23 cellular contexts compared by ENCODE assay signal in the genomic region with DNA sequence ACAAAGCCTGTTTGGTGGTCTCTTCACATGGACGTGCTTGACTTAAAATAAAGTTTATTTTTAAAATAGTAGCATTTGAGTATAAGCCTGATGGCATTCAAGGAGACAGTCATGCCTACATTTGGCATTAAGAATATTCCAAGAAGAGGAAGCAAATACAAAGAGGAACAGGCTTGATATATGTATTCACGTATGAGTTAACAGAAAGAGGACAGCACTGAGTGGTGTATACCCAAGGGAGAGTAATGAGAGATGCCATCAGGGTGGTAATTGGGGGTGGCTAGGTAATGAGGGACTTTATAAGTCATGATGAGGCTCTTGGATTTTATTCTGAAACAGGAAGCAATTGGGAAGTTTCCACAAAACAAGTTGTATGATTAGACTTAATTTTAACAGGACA.
"Had no signal": no experiment of that assay in that cellular context is flagged by ENCODE, and none has a peak within 500 bp of the region (broad histone marks: within the 10 kb centered on the region; RNA-seq: fewer than 3 reads in every experiment).

No MANE protein-coding gene starts in this region.

- DNase-seq: activated CD4-positive, alpha-beta T cell treated with anti-CD3 and anti-CD28 coated beads, Interleukin-2, amount 50 U/mL, for 4 hours; activated CD8-positive, alpha-beta memory T cell treated with anti-CD3 and anti-CD28 coated beads for 24 hours; activated CD8-positive, alpha-beta memory T cell treated with anti-CD3 and anti-CD28 coated beads, Interleukin-2, amount 50 U/mL, for 4 hours; activated naive CD4-positive, alpha-beta T cell; activated T-cell treated with anti-CD3 and anti-CD28 coated beads, Interleukin-2, amount 50 U/mL, for 24 hours; adrenal gland; brain microvascular endothelial cell; caudate nucleus; dermis blood vessel endothelial cell; effector CD8-positive, alpha-beta T cell; foreskin keratinocyte; left colon; mesenchymal stem cell; mucosa of descending colon; nephron progenitor cell; nucleus accumbens; sigmoid colon; stimulated activated CD4-positive, alpha-beta T cell treated with anti-CD3 and anti-CD28 coated beads, Interleukin-2, amount 100 ng/mL, for 48 hours; stimulated activated CD8-positive, alpha-beta memory T cell treated with anti-CD3 and anti-CD28 coated beads, Interleukin-4, amount 100 ng/mL, for 48 hours; stimulated activated naive B cell treated with anti-CD40 and anti-IgM and Interleukin-4, amounts not matched to agents 10 μg/mL and 1 μg/mL and 100 μg/mL, for 72 hours; upper lobe of right lung had no signal

- H3K4me1 ChIP-seq: adrenal gland, foreskin keratinocyte, upper lobe of right lung had no signal

- H3K27ac ChIP-seq: adrenal gland, ascending aorta, brain microvascular endothelial cell, foreskin keratinocyte, sigmoid colon, upper lobe of right lung had no signal

- H3K27me3 ChIP-seq: ascending aorta, brain microvascular endothelial cell, foreskin keratinocyte, sigmoid colon, upper lobe of right lung had no signal

- H3K9me3 ChIP-seq: adrenal gland, ascending aorta, mucosa of descending colon, upper lobe of right lung had no signal

- ATAC-seq: foreskin keratinocyte; left colon; mucosa of descending colon; stimulated activated naive B cell treated with anti-CD40 and anti-IgM and Interleukin-4, amounts not matched to agents 10 μg/mL and 1 μg/mL and 100 μg/mL, for 72 hours; upper lobe of right lung; WTC11 had no signal

- H3K4me3 ChIP-seq: adrenal gland, ascending aorta, mucosa of descending colon, sigmoid colon, upper lobe of right lung had no signal

- H3K36me3 ChIP-seq: adrenal gland, ascending aorta, brain microvascular endothelial cell, sigmoid colon, upper lobe of right lung had no signal
